ENCODE assay signal across 12 cellular contexts in genomic region chr5:150082364-150082763, GRCh38. TPM values are rescaled to one million over a fixed set of nuclear protein-coding genes. Genes with fewer than 3 reads are reported as not detected.
DNase-seq lines count a peak whose midpoint lies in the region; ATAC-seq and TF ChIP-seq lines count a peak whose summit lies in the region.
"Had no signal": no experiment of that assay in that cellular context is flagged by ENCODE, and none has a peak within 500 bp of the region (broad histone marks: within the 10 kb centered on the region; RNA-seq: fewer than 3 reads in every experiment).

No MANE protein-coding gene starts in this region.

- H3K27me3 Mint-ChIP-seq in neural progenitor cell (ENCODE audit: insufficient read depth, low read depth), result peaks cover 11% of the 10 kb centered on the region

- H3K4me1 Mint-ChIP-seq in neural progenitor cell, result peaks cover 36% of the 10 kb centered on the region

- H3K4me2 ChIP-seq in neural progenitor cell, result peak overlapping the region; percentile 29

- H3K9me3 ChIP-seq in neural progenitor cell (ENCODE audit: low read depth) (no peaks in the 10 kb centered on the region), left lung (no peaks in the 10 kb centered on the region)

- peak; percentile 48 for DNase-seq in GM13976 (ENCODE audit: low spot score)
- peak; percentile 21 to 39 for DNase-seq in NOMO-1 (lab: John Stamatoyannopoulos, UW; ENCODE audit: unreplicated experiment in 2 of 2)
- no peak for DNase-seq in neural progenitor cell (ENCODE audit: low spot score)
- DNase-seq in NK-92 treated with Interleukin-12 subunit alpha and Interleukin-12 subunit beta, amount 100 ng/mL, for 24 hours (lab: John Stamatoyannopoulos, UW), result no peak
- no peak for DNase-seq in NCI-H2107 treated with DMSO at 0.1 percent for 48 hours (lab: John Stamatoyannopoulos, UW; ENCODE audit: unreplicated experiment)
- no peak for DNase-seq in left lung
- DNase-seq: activated naive CD4-positive, alpha-beta T cell treated with Interleukin-2 at 50 U/mL for 16 hours; NCI-H1417 treated with DMSO at 0.1 percent for 48 hours had no signal

- H3K79me2 ChIP-seq in neural progenitor cell (ENCODE audit: low read depth), result no peaks in the 10 kb centered on the region
- H3K79me2 ChIP-seq: parathyroid adenoma had no signal

- peak overlapping the region; percentile 36 for H2AFZ ChIP-seq in neural progenitor cell (replicated peaks)

- no peak overlapping the region for H3K4me3 Mint-ChIP-seq in neural progenitor cell

- peak overlapping the region; percentile 17 for H3K27ac Mint-ChIP-seq in neural progenitor cell

- no peaks in the 10 kb centered on the region for H3K9me3 Mint-ChIP-seq in neural progenitor cell

- in situ Hi-C loops in GM13976 (cut with MboI; ENCODE audit: low sequenced_read_pairs, unreplicated experiment), result no loop called here

- no peaks in the 10 kb centered on the region for H3K36me3 Mint-ChIP-seq in neural progenitor cell

- H3K27me3 ChIP-seq in neural progenitor cell (no peaks in the 10 kb centered on the region), left lung (no peaks in the 10 kb centered on the region)

- intact Hi-C loops in left lung (cut with DNase I), result no loop called here

- H3K4me3 ChIP-seq in neural progenitor cell, result no peak overlapping the region
- H3K4me3 ChIP-seq in left lung, result peak overlapping the region in 1 of 2 donors; percentile 46

- peaks cover 22% of the 10 kb centered on the region for H3K4me1 ChIP-seq in neural progenitor cell
- H3K4me1 ChIP-seq in left lung, result peaks cover 6 to 24% of the 10 kb centered on the region in 2 donors

- ATAC-seq in GM21619 (IDR thresholded peaks at IDR 0.05; ENCODE audit: unreplicated experiment), result peak; percentile 20
- ATAC-seq in left lung, result no peak
- ATAC-seq in HG03442 (IDR thresholded peaks at IDR 0.05; ENCODE audit: unreplicated experiment), result no peak
- ATAC-seq: activated CD4-positive, CD25-positive, alpha-beta regulatory T cell treated with anti-CD3 and anti-CD28 coated beads, Interleukin-2, amount 50 U/mL, for 24 hours had no signal

- no peak for TF ChIP-seq CTCF in GM13976 (IDR thresholded peaks at IDR 0.05; ENCODE audit: borderline replicate concordance, control extremely low read depth, extremely low read depth, insufficient read depth, missing control alignments)
- TF ChIP-seq CTCF in neural progenitor cell (IDR thresholded peaks at IDR 0.05), result no peak
- TF ChIP-seq CTCF in left lung (IDR thresholded peaks at IDR 0.05), result no peak

- H3K9ac ChIP-seq in neural progenitor cell, result no peak overlapping the region
- H3K9ac ChIP-seq: parathyroid adenoma had no signal

- no peaks in the 10 kb centered on the region for H3K36me3 ChIP-seq in neural progenitor cell
- peaks cover 0 to 24% of the 10 kb centered on the region in 2 donors for H3K36me3 ChIP-seq in left lung

- peaks cover 6% of the 10 kb centered on the region for H3F3A ChIP-seq in neural progenitor cell (ENCODE audit: low read depth)

- no peaks in the 10 kb centered on the region for H4K20me1 ChIP-seq in neural progenitor cell (ENCODE audit: low read depth)

- H3K27ac ChIP-seq in neural progenitor cell (no peak overlapping the region), left lung (peak overlapping the region in 1 of 2 donors; percentile 68)
- H3K27ac ChIP-seq: parathyroid adenoma had no signal

RNA-seq across cellular contexts. Expression of gene CSF1R, which starts 4.0 kb away (rescaled TPM):
- not detected in 2 replicates for total RNA-seq in neural progenitor cell (ENCODE audit: low replicate concordance)
- total RNA-seq in left lung, result 10 to 100 TPM; 52.8 to 93.1 TPM

Comparison
In these comparisons a context has a peak if more than half of its experiments do, and no peak if none do; other contexts are left out.
1. DNase-seq: peak in GM13976 (single experiment) and NOMO-1 (2 of 2); none in neural progenitor cell (single experiment), NK-92 treated with Interleukin-12 subunit alpha and Interleukin-12 subunit beta, amount 100 ng/mL, for 24 hours (single experiment), NCI-H2107 treated with DMSO at 0.1 percent for 48 hours (single experiment) and left lung (0 of 2).
2. RNA of gene CSF1R, which starts 4.0 kb away (total RNA-seq): 52.8 to 93.1 TPM in left lung; not detected in neural progenitor cell; every median in the first group is over 10 times any median in the second.